8 cellular contexts compared by ENCODE assay signal in the genomic region with DNA sequence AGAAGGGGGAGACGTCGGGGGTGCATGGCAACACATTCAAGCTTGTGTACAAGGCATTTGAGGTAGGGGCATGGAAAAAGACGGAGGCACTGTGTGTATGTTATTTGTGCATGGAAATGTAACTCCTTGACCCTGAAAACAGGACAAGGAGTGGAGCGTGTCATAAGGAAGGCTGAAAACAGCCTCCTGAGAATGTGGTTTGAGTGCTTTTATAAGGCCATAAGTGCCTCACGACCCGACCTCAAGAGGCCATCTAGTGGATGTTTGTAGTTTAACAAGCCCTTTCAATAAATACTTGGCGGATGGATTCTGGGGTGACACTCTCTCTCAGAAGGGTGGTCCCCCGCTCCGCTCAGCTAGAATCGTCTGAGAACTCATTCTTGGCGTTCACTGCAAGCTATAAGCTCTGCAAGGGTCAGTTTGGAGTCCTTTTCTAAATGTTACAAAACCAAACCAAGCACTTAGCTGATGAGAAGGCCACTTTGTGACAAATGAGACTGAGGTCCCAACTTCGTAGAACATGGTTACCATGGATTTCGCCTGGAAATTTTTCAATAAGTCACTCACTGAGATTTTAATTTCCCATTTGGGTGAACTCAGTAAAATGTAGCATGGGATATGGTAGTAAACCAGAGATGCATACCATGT. TPM values are rescaled to one million over a fixed set of nuclear protein-coding genes. Genes with fewer than 3 reads are reported as not detected.
A peak's percentile ranks its signal among the peaks of the same experiment; 100 is the strongest.
DNase-seq lines count a peak whose midpoint lies in the region; ATAC-seq and TF ChIP-seq lines count a peak whose summit lies in the region.

No MANE protein-coding gene starts in this region.

- no peaks in the 10 kb centered on the region for H3K79me2 ChIP-seq in mammary epithelial cell (ENCODE audit: insufficient read depth, low read length)

- no TSS peak for BruUV-seq in mammary epithelial cell (replicated peaks; lab: Mats Ljungman, UMichigan)

- dilution Hi-C loops in mammary epithelial cell (cut with HindIII; ENCODE audit: low sequenced_read_pairs) = loop anchor here (5.0 kb wide), 1 partner anchor 76 kb away; no protein-coding TSS in a partner anchor

- no peaks in the 10 kb centered on the region for H4K20me1 ChIP-seq in mammary epithelial cell (ENCODE audit: insufficient read depth, low read length)

- in situ Hi-C loops in mammary epithelial cell (cut with MboI; ENCODE audit: low sequenced_read_pairs in 2 of 2) = loop anchor here in 1 of 2 donors (25.0 kb wide), 1 partner anchor 179 kb away; no protein-coding TSS in a partner anchor

- ATAC-seq in naive B cell (ENCODE audit: low read depth in 2 of 2) = peak in 1 of 2 donors; percentile 36

- no peak overlapping the region for H3K4me2 ChIP-seq in mammary epithelial cell (ENCODE audit: insufficient read depth, low read depth, low read length)

- WGBS in mammary epithelial cell (ENCODE audit: low coverage, missing lambda C conversion rate) = 65% methylated on average over 13 of the region's 13 CpGs

- peaks cover 4 to 15% (median 15%) of the 10 kb centered on the region in 3 donors for H3K27me3 Mint-ChIP-seq in naive B cell

- H3K27ac Mint-ChIP-seq in naive B cell = no peak overlapping the region

- TF ChIP-seq CTCF in AG10803 (conservative IDR thresholded peaks at IDR 0.05; ENCODE audit: low read length) (peak; percentile 61), GM12872 (IDR thresholded peaks at IDR 0.05; ENCODE audit: insufficient read depth, low read depth, low read length) (peak; percentile 63), mammary epithelial cell (conservative IDR thresholded peaks at IDR 0.05 in 1 of 2, IDR thresholded peaks at IDR 0.05 in 1 of 2; ENCODE audit: extremely low read depth in 1 of 2, insufficient read depth in 1 of 2, low read depth in 1 of 2, low read length in 2 of 2) (peak; percentile 35 to 47)

- H3K27me3 ChIP-seq in mammary epithelial cell (ENCODE audit: insufficient read depth, low read length) = no peaks in the 10 kb centered on the region

- no peaks in the 10 kb centered on the region for H3K36me3 Mint-ChIP-seq in naive B cell

- H3K9ac ChIP-seq in mammary epithelial cell (ENCODE audit: insufficient read depth, low read length) = no peak overlapping the region

- H3K27ac ChIP-seq in mammary epithelial cell (ENCODE audit: insufficient read depth, low read depth, low read length) = no peak overlapping the region

- H3K4me3 ChIP-seq in AG10803 (ENCODE audit: low read length) (no peak overlapping the region), mammary epithelial cell (replicated peaks in 1 of 3; ENCODE audit: insufficient read depth in 1 of 3, low read depth in 2 of 3, low read length in 3 of 3) (no peak overlapping the region)

- H3K4me3 Mint-ChIP-seq in naive B cell = no peak overlapping the region

- peaks cover 0 to 3% (median 0%) of the 10 kb centered on the region in 7 donors for H3K9me3 Mint-ChIP-seq in naive B cell

- no peaks in the 10 kb centered on the region for H3K36me3 ChIP-seq in mammary epithelial cell (ENCODE audit: insufficient read depth, low read length)

- intact Hi-C loops in mammary epithelial cell (cut with micrococcal nuclease) = no loop called here

- peak; percentile 60 for DNase-seq in AG10803 (ENCODE audit: low read depth)
- DNase-seq in M059J (ENCODE audit: low read depth) = peak; percentile 49
- DNase-seq in mammary epithelial cell = no peak
- peak; percentile 6 for DNase-seq in naive B cell
- DNase-seq in mesenteric fat pad (ENCODE audit: low spot score) = no peak
- no peak for DNase-seq in NCI-H774 (lab: John Stamatoyannopoulos, UW)
- no peak for DNase-seq in NCI-H1092 treated with DMSO at 0.1 percent for 48 hours (lab: John Stamatoyannopoulos, UW)

- CTCF ChIA-PET in mammary epithelial cell (lab: Charles Lee; ENCODE audit: low non-redundant PET) = no interaction called here

- H2AFZ ChIP-seq in mammary epithelial cell (ENCODE audit: low read depth, low read length) = no peak overlapping the region

- H3K4me1 ChIP-seq in mammary epithelial cell (ENCODE audit: insufficient read depth, low read length) = peaks cover 19% of the 10 kb centered on the region

- peaks cover 0 to 5% (median 0%) of the 10 kb centered on the region in 3 donors for H3K4me1 Mint-ChIP-seq in naive B cell

- H3K9me3 ChIP-seq in mammary epithelial cell (replicated peaks; ENCODE audit: insufficient read depth, low read length) = no peaks in the 10 kb centered on the region

RNA-seq across cellular contexts. Expression of gene CLCA4, which starts 38.8 kb away (rescaled TPM):
- not detected in 2 replicates for total RNA-seq in M059J (2014; rRNA removed; shearing (Covaris generic))
- total RNA-seq in mammary epithelial cell = 1 to 10 TPM in 1 of 2 donors, under 1 TPM in 1; 0.24 to 2.8 TPM
- 0.34 TPM for polyA plus RNA-seq in mammary epithelial cell
- polyA minus RNA-seq in mammary epithelial cell = not detected
- polyA plus RNA-seq in naive B cell (ENCODE audit: low read depth in 6 of 6) = not detected
- not detected for total RNA-seq in mesenteric fat pad

RNA-seq across cellular contexts. Expression of gene CLCA1, which starts 39.3 kb away (rescaled TPM):
- not detected in 2 replicates for total RNA-seq in M059J (2014; rRNA removed; shearing (Covaris generic))
- total RNA-seq in mammary epithelial cell (not detected), mesenteric fat pad (0.29 TPM)
- polyA plus RNA-seq in mammary epithelial cell (not detected), naive B cell (ENCODE audit: low read depth in 6 of 6) (not detected)
- polyA minus RNA-seq in mammary epithelial cell = not detected

Comparison
In these comparisons a context has a peak if more than half of its experiments do, and no peak if none do; other contexts are left out.
1. DNase-seq: peak in AG10803 (single experiment), M059J (single experiment) and naive B cell (single experiment); none in mammary epithelial cell (single experiment), mesenteric fat pad (single experiment), NCI-H774 (single experiment) and NCI-H1092 treated with DMSO at 0.1 percent for 48 hours (single experiment).
2. Peak in every context shown above with its lines, with median percentiles within 50 percentile points of each other: CTCF ChIP-seq.